In the genomic region with DNA sequence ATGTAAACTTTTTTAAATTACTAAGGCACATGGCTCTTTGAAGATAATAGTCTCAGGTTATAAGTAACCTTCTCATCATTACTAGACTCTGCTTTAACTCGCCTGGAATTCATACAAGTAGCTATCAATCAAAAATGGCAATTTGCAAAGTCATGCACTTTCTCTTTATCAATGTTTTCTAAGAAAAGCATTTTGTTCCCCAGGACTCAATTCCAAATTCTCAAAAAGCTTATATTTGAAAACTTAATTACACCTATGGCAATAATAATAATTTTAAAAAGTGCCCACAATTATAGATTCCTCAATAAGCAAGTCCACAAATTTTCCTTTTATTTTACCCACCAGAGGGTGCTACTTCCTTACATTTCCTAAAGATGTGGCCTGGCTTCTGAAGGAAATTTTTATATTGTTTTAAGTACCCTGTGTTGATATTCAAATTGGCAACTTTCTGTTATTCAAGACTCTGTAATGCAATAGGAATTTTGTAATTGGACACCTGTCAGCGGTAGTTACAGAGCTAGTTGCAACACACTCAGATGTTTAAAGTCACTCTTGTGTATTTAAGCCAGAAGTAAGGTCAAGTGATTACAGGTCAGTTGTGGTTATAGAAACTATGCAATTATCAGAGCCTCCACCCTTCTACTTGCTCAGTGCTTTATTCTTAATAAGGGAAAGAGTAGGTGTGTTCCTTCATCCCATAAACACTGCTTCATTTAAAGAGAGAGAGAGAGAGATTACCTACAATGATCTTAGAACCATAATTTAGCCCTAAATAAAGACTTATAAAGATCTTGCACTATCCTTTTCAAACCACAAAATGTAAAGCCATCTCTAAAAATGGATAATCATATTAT, we compare ENCODE assay signal across 9 cellular contexts. TPM values are rescaled to one million over a fixed set of nuclear protein-coding genes. Genes with fewer than 3 reads are reported as not detected.
DNase-seq lines count a peak whose midpoint lies in the region; ATAC-seq and TF ChIP-seq lines count a peak whose summit lies in the region.
"Had no signal": no experiment of that assay in that cellular context is flagged by ENCODE, and none has a peak within 500 bp of the region (broad histone marks: within the 10 kb centered on the region; RNA-seq: fewer than 3 reads in every experiment).

No MANE protein-coding gene starts in this region.

- WGBS in ovary, 3 donors, result 44 to 49% (median 45%) methylated on average over 2 of the region's 2 CpGs

- no peak for TF ChIP-seq POLR2A in ovary (IDR thresholded peaks at IDR 0.05)

- no peak for TF ChIP-seq EP300 in ovary (IDR thresholded peaks at IDR 0.05)

- no peak for ATAC-seq in GM19452 (IDR thresholded peaks at IDR 0.05; ENCODE audit: unreplicated experiment)

- H3K4me3 ChIP-seq in fibroblast of pulmonary artery (replicated peaks; ENCODE audit: low read depth, low read length) (no peak overlapping the region), ovary (no peak overlapping the region)
- H3K4me3 ChIP-seq: BLaER1 treated with 17β-estradiol and CSF1 and Interleukin-3, amounts not matched to agents 10 nM and 100 nM had no signal

- DNase-seq in NCI-H2107 treated with DMSO at 0.1 percent for 48 hours (lab: John Stamatoyannopoulos, UW; ENCODE audit: unreplicated experiment), result peak; percentile 77
- DNase-seq in NCI-H2107 (lab: John Stamatoyannopoulos, UW), result no peak
- peak; percentile 93 for DNase-seq in M059J (ENCODE audit: low read depth)
- DNase-seq in SHP77 treated with DMSO at 0.1 percent for 48 hours (lab: John Stamatoyannopoulos, UW), result peak; percentile 35
- peak; percentile 89 for DNase-seq in fibroblast of pulmonary artery (ENCODE audit: low read depth)
- DNase-seq in ovary, result no peak
- no peak for DNase-seq in GM20000 (ENCODE audit: low spot score)

- H3K27me3 ChIP-seq in ovary, result no peaks in the 10 kb centered on the region
- H3K27me3 ChIP-seq: BLaER1 treated with 17β-estradiol and CSF1 and Interleukin-3, amounts not matched to agents 10 nM and 100 nM had no signal

- intact Hi-C loops in ovary (cut with DNase I), result loop anchor here in 2 of 4 donors (5.0 to 10.0 kb wide), 3 partner anchors 53 to 69 kb away; a partner anchor contains a TSS

- no peak overlapping the region for H3K27ac ChIP-seq in ovary
- H3K27ac ChIP-seq: BLaER1 treated with 17β-estradiol and CSF1 and Interleukin-3, amounts not matched to agents 10 nM and 100 nM had no signal

- no peaks in the 10 kb centered on the region for H3K9me3 ChIP-seq in ovary
- H3K9me3 ChIP-seq: BLaER1 treated with 17β-estradiol and CSF1 and Interleukin-3, amounts not matched to agents 10 nM and 100 nM had no signal

- H3K4me1 ChIP-seq in ovary (ENCODE audit: insufficient read depth), result no peaks in the 10 kb centered on the region

- no peaks in the 10 kb centered on the region for H3K36me3 ChIP-seq in ovary
- H3K36me3 ChIP-seq: BLaER1 treated with 17β-estradiol and CSF1 and Interleukin-3, amounts not matched to agents 10 nM and 100 nM had no signal

- TF ChIP-seq CTCF in fibroblast of pulmonary artery (IDR thresholded peaks at IDR 0.05; ENCODE audit: low read length, missing control alignments) (peak; percentile 51), ovary (IDR thresholded peaks at IDR 0.05) (peak in 2 of 3 donors; percentile 43 to 48), GM20000 (IDR thresholded peaks at IDR 0.05; ENCODE audit: extremely low read depth, missing control alignments) (no peak)

RNA-seq across cellular contexts. Expression of a gene that starts 47.1 kb away (rescaled TPM):
- not detected in 2 replicates for total RNA-seq in M059J (2014; rRNA removed; shearing (Covaris generic))
- under 1 TPM in 1 of 7 donors, not detected in 6; 0.20 TPM for total RNA-seq in ovary
- polyA plus RNA-seq in ovary, result not detected

RNA-seq across cellular contexts. Expression of a gene that starts 49.1 kb away (rescaled TPM):
- 9.2 and 19.7 TPM in 2 replicates for total RNA-seq in M059J (2014; rRNA removed; shearing (Covaris generic))
- total RNA-seq in ovary, result 10 to 100 TPM; 36.8 to 71.5 (median 50.8) TPM
- 10 to 100 TPM; 29.1 to 43.5 TPM for polyA plus RNA-seq in ovary

Comparison
In these comparisons a context has a peak if more than half of its experiments do, and no peak if none do; other contexts are left out.
1. DNase-seq: peak in NCI-H2107 treated with DMSO at 0.1 percent for 48 hours (single experiment), M059J (single experiment), SHP77 treated with DMSO at 0.1 percent for 48 hours (single experiment) and fibroblast of pulmonary artery (single experiment); none in NCI-H2107 (single experiment), ovary (0 of 5) and GM20000 (single experiment).